Comparison of ENCODE assay signal across 2 cellular contexts in the genomic region with DNA sequence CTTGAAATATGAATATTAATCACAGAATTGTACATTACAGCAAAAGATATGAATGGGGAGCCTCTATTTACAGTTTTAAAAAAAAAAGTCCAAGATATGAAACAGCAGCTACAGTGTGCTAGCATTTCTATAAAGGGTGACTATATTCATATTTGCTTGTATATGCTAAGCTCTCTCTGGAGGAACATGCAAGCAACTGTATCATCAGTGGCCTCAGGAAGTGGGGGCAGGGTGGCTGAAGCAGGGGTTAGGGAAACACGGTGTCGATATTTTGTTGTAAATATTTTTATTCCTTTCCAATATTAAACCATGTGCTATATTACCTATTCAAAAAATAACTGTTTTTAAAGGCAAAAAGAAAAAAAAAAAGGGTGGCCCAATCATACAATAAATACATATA.
TF ChIP-seq lines count a peak whose summit lies in the region.

No MANE protein-coding gene starts in this region.

TF ChIP-seq in SK-N-SH, 30 proteins besides CTCF, POLR2A, EP300 and RAD21 (continued from another document):
- TF ChIP-seq, protein P1, sequence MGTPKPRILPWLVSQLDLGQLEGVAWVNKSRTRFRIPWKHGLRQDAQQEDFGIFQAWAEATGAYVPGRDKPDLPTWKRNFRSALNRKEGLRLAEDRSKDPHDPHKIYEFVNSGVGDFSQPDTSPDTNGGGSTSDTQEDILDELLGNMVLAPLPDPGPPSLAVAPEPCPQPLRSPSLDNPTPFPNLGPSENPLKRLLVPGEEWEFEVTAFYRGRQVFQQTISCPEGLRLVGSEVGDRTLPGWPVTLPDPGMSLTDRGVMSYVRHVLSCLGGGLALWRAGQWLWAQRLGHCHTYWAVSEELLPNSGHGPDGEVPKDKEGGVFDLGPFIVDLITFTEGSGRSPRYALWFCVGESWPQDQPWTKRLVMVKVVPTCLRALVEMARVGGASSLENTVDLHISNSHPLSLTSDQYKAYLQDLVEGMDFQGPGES (IDR thresholded peaks at IDR 0.05; ENCODE audit: low read depth, low read length), result no peak
- TF ChIP-seq RFX5 (IDR thresholded peaks at IDR 0.05; ENCODE audit: low read length) (no peak), YY1 (IDR thresholded peaks at IDR 0.05; ENCODE audit: low read depth) (no peak), RCOR1 (IDR thresholded peaks at IDR 0.05; ENCODE audit: low read length) (no peak), RXRA (IDR thresholded peaks at IDR 0.05; ENCODE audit: borderline replicate concordance, low read depth) (no peak), POLR2AphosphoS5 (IDR thresholded peaks at IDR 0.05; ENCODE audit: low read depth, low read length) (no peak), NFIC (IDR thresholded peaks at IDR 0.05; ENCODE audit: borderline replicate concordance) (no peak), FOSL2 (IDR thresholded peaks at IDR 0.05; ENCODE audit: borderline replicate concordance, low read depth) (no peak), JUND (IDR thresholded peaks at IDR 0.05) (no peak), FOXJ3 (CRISPR knock-in tag; IDR thresholded peaks at IDR 0.05) (no peak)

TF ChIP-seq in SK-N-SH treated with all-trans-retinoic acid at 6 μM for 48 hours, 23 proteins besides CTCF, POLR2A, EP300 and RAD21 (continued from another document):
- no peak for TF ChIP-seq ZFP30 (CRISPR knock-in tag; IDR thresholded peaks at IDR 0.05)
TF ChIP-seq in SK-N-SH treated with all-trans-retinoic acid at 6 μM for 48 hours: peak in this region for 0.
